ENCODE assay signal across 1 cellular context in the genomic region with DNA sequence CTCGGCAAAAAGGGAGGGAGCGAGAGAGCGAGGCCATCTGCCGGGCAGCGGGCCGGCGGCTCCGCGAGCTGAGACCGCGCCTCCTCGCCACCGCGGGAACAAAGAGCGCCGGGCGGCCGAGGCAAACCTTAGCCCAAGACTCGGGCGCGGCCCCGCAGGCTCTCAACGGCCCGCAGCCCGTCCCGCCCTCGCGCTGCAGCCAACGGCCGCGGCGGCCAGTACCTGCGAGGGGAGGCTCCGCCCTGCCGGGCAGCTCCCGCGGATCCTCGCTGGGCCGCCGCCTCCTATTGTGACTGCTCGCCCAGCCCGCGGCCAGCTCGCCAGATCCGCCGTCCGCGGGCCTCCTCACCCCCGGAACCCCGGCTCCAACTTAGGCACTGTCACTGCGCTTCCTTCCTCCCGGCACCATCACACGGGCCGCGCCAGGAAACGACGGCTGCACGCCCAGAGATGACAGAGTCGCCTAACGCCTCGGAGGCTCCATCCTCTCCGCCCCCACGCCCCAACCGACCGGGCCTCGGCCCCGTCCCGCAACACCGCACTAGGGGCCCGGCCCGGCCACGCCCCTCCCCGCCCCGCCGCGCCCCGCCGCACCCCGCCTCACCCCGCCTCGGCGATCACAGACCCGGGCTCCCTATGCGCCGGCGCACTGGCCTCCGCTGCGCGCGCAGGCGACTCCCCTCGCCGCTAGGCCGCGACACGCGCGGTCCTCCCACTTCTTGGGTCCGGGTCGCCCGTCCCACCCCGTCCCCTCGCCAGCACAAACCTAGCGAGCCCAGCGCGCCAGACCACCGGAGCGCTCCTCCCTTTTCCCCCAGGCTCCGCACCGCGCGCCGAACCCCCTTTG.
TF ChIP-seq lines count a peak whose summit lies in the region.

No MANE protein-coding gene starts in this region.

TF ChIP-seq in HepG2, 621 proteins besides CTCF, POLR2A, EP300 and RAD21 (continued from another document and continues in another):
- TF ChIP-seq, protein P1, sequence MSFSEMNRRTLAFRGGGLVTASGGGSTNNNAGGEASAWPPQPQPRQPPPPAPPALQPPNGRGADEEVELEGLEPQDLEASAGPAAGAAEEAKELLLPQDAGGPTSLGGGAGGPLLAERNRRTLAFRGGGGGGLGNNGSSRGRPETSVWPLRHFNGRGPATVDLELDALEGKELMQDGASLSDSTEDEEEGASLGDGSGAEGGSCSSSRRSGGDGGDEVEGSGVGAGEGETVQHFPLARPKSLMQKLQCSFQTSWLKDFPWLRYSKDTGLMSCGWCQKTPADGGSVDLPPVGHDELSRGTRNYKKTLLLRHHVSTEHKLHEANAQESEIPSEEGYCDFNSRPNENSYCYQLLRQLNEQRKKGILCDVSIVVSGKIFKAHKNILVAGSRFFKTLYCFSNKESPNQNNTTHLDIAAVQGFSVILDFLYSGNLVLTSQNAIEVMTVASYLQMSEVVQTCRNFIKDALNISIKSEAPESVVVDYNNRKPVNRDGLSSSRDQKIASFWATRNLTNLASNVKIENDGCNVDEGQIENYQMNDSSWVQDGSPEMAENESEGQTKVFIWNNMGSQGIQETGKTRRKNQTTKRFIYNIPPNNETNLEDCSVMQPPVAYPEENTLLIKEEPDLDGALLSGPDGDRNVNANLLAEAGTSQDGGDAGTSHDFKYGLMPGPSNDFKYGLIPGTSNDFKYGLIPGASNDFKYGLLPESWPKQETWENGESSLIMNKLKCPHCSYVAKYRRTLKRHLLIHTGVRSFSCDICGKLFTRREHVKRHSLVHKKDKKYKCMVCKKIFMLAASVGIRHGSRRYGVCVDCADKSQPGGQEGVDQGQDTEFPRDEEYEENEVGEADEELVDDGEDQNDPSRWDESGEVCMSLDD (CRISPR knock-in tag; IDR thresholded peaks at IDR 0.05; ENCODE audit: borderline replicate concordance) = 0 out of 2 replicates have a peak, but pooled peaks have one; percentile 41
- TF ChIP-seq RARA (CRISPR knock-in tag; IDR thresholded peaks at IDR 0.05) (peak; percentile 25; the same call in 1 of the 2 replicates), ZNF235 (CRISPR knock-in tag; IDR thresholded peaks at IDR 0.05; ENCODE audit: borderline replicate concordance) (no peak), HIVEP1 (CRISPR knock-in tag; IDR thresholded peaks at IDR 0.05) (0 out of 2 replicates have a peak, but pooled peaks have one; percentile 3), PCBP2 (optimal IDR thresholded peaks at IDR 0.05; ENCODE audit: low read depth, low read length, poor library complexity, severe bottlenecking) (no peak), KAT8 (CRISPR knock-in tag; IDR thresholded peaks at IDR 0.05) (peak; percentile 84), ZNF569 (CRISPR knock-in tag; IDR thresholded peaks at IDR 0.05; ENCODE audit: borderline replicate concordance) (no peak), ZNF619 (CRISPR knock-in tag; IDR thresholded peaks at IDR 0.05) (no peak), NFIC (IDR thresholded peaks at IDR 0.05; ENCODE audit: low read length) (no peak), ELF3 (CRISPR knock-in tag; IDR thresholded peaks at IDR 0.05) (peak; percentile 8; the same call in 1 of the 2 replicates), MAZ (IDR thresholded peaks at IDR 0.05; ENCODE audit: borderline replicate concordance, low read depth, low read length) (peak; percentile 49; the same call in 1 of the 2 replicates), MAZ (CRISPR knock-in tag; IDR thresholded peaks at IDR 0.05; ENCODE audit: low read depth) (peak; percentile 58), MAFF (IDR thresholded peaks at IDR 0.05; ENCODE audit: low read depth, low read length) (no peak), GZF1 (CRISPR knock-in tag; IDR thresholded peaks at IDR 0.05) (no peak), ZSCAN31 (CRISPR knock-in tag; IDR thresholded peaks at IDR 0.05; ENCODE audit: low read depth) (no peak), SNAI1 (CRISPR knock-in tag; IDR thresholded peaks at IDR 0.05; ENCODE audit: borderline replicate concordance) (no peak), GTF3A (CRISPR knock-in tag; conservative IDR thresholded peaks at IDR 0.05) (no peak), ZNF17 (CRISPR knock-in tag; IDR thresholded peaks at IDR 0.05) (no peak), ZBTB38 (CRISPR knock-in tag; IDR thresholded peaks at IDR 0.05) (peak; percentile 46; the same call in 1 of the 2 replicates), THAP11 (CRISPR knock-in tag; IDR thresholded peaks at IDR 0.05) (peak; percentile 67; the same call in 1 of the 2 replicates), ZNF83 (CRISPR knock-in tag; IDR thresholded peaks at IDR 0.05; ENCODE audit: borderline replicate concordance) (0 out of 2 replicates have a peak, but pooled peaks have one; percentile 31), IRF2 (CRISPR knock-in tag; IDR thresholded peaks at IDR 0.05) (0 out of 2 replicates have a peak, but pooled peaks have one; percentile 39), RNF2 (conservative IDR thresholded peaks at IDR 0.05; ENCODE audit: low read depth) (peak; percentile 70), CCAR2 (optimal IDR thresholded peaks at IDR 0.05; ENCODE audit: low read depth, low read length) (no peak), ZNF253 (CRISPR knock-in tag; IDR thresholded peaks at IDR 0.05; ENCODE audit: borderline replicate concordance) (no peak), ZNF331 (CRISPR knock-in tag; IDR thresholded peaks at IDR 0.05) (no peak), HES4 (CRISPR knock-in tag; IDR thresholded peaks at IDR 0.05; ENCODE audit: borderline replicate concordance) (0 out of 2 replicates have a peak, but pooled peaks have one; percentile 33), SALL2 (CRISPR knock-in tag; IDR thresholded peaks at IDR 0.05) (peak; percentile 64; the same call in 1 of the 2 replicates), CHD4 (IDR thresholded peaks at IDR 0.05; ENCODE audit: borderline replicate concordance, low read length) (no peak), ASH2L (IDR thresholded peaks at IDR 0.05; ENCODE audit: insufficient read length, low read depth, low read length) (peak; percentile 69), YEATS2 (CRISPR knock-in tag; IDR thresholded peaks at IDR 0.05; ENCODE audit: borderline replicate concordance) (peak; percentile 41; the same call in 1 of the 2 replicates)
- TF ChIP-seq, protein P2, sequence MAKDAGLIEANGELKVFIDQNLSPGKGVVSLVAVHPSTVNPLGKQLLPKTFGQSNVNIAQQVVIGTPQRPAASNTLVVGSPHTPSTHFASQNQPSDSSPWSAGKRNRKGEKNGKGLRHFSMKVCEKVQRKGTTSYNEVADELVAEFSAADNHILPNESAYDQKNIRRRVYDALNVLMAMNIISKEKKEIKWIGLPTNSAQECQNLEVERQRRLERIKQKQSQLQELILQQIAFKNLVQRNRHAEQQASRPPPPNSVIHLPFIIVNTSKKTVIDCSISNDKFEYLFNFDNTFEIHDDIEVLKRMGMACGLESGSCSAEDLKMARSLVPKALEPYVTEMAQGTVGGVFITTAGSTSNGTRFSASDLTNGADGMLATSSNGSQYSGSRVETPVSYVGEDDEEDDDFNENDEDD (CRISPR knock-in tag; IDR thresholded peaks at IDR 0.05; ENCODE audit: borderline replicate concordance) = peak; percentile 69; the same call in 1 of the 2 replicates
- TF ChIP-seq, protein P3, sequence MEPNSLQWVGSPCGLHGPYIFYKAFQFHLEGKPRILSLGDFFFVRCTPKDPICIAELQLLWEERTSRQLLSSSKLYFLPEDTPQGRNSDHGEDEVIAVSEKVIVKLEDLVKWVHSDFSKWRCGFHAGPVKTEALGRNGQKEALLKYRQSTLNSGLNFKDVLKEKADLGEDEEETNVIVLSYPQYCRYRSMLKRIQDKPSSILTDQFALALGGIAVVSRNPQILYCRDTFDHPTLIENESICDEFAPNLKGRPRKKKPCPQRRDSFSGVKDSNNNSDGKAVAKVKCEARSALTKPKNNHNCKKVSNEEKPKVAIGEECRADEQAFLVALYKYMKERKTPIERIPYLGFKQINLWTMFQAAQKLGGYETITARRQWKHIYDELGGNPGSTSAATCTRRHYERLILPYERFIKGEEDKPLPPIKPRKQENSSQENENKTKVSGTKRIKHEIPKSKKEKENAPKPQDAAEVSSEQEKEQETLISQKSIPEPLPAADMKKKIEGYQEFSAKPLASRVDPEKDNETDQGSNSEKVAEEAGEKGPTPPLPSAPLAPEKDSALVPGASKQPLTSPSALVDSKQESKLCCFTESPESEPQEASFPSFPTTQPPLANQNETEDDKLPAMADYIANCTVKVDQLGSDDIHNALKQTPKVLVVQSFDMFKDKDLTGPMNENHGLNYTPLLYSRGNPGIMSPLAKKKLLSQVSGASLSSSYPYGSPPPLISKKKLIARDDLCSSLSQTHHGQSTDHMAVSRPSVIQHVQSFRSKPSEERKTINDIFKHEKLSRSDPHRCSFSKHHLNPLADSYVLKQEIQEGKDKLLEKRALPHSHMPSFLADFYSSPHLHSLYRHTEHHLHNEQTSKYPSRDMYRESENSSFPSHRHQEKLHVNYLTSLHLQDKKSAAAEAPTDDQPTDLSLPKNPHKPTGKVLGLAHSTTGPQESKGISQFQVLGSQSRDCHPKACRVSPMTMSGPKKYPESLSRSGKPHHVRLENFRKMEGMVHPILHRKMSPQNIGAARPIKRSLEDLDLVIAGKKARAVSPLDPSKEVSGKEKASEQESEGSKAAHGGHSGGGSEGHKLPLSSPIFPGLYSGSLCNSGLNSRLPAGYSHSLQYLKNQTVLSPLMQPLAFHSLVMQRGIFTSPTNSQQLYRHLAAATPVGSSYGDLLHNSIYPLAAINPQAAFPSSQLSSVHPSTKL (CRISPR knock-in tag; IDR thresholded peaks at IDR 0.05) = peak; percentile 33; the same call in 1 of the 2 replicates
- TF ChIP-seq, protein P4, sequence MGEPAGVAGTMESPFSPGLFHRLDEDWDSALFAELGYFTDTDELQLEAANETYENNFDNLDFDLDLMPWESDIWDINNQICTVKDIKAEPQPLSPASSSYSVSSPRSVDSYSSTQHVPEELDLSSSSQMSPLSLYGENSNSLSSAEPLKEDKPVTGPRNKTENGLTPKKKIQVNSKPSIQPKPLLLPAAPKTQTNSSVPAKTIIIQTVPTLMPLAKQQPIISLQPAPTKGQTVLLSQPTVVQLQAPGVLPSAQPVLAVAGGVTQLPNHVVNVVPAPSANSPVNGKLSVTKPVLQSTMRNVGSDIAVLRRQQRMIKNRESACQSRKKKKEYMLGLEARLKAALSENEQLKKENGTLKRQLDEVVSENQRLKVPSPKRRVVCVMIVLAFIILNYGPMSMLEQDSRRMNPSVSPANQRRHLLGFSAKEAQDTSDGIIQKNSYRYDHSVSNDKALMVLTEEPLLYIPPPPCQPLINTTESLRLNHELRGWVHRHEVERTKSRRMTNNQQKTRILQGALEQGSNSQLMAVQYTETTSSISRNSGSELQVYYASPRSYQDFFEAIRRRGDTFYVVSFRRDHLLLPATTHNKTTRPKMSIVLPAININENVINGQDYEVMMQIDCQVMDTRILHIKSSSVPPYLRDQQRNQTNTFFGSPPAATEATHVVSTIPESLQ (CRISPR knock-in tag; conservative IDR thresholded peaks at IDR 0.05) = no peak
- TF ChIP-seq, protein P5, sequence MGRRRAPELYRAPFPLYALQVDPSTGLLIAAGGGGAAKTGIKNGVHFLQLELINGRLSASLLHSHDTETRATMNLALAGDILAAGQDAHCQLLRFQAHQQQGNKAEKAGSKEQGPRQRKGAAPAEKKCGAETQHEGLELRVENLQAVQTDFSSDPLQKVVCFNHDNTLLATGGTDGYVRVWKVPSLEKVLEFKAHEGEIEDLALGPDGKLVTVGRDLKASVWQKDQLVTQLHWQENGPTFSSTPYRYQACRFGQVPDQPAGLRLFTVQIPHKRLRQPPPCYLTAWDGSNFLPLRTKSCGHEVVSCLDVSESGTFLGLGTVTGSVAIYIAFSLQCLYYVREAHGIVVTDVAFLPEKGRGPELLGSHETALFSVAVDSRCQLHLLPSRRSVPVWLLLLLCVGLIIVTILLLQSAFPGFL (CRISPR knock-in tag; IDR thresholded peaks at IDR 0.05) = no peak
- TF ChIP-seq, protein P6, sequence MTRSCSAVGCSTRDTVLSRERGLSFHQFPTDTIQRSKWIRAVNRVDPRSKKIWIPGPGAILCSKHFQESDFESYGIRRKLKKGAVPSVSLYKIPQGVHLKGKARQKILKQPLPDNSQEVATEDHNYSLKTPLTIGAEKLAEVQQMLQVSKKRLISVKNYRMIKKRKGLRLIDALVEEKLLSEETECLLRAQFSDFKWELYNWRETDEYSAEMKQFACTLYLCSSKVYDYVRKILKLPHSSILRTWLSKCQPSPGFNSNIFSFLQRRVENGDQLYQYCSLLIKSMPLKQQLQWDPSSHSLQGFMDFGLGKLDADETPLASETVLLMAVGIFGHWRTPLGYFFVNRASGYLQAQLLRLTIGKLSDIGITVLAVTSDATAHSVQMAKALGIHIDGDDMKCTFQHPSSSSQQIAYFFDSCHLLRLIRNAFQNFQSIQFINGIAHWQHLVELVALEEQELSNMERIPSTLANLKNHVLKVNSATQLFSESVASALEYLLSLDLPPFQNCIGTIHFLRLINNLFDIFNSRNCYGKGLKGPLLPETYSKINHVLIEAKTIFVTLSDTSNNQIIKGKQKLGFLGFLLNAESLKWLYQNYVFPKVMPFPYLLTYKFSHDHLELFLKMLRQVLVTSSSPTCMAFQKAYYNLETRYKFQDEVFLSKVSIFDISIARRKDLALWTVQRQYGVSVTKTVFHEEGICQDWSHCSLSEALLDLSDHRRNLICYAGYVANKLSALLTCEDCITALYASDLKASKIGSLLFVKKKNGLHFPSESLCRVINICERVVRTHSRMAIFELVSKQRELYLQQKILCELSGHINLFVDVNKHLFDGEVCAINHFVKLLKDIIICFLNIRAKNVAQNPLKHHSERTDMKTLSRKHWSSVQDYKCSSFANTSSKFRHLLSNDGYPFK (CRISPR knock-in tag; IDR thresholded peaks at IDR 0.05; ENCODE audit: borderline replicate concordance) = 0 out of 2 replicates have a peak, but pooled peaks have one; percentile 27
- TF ChIP-seq, protein P7, sequence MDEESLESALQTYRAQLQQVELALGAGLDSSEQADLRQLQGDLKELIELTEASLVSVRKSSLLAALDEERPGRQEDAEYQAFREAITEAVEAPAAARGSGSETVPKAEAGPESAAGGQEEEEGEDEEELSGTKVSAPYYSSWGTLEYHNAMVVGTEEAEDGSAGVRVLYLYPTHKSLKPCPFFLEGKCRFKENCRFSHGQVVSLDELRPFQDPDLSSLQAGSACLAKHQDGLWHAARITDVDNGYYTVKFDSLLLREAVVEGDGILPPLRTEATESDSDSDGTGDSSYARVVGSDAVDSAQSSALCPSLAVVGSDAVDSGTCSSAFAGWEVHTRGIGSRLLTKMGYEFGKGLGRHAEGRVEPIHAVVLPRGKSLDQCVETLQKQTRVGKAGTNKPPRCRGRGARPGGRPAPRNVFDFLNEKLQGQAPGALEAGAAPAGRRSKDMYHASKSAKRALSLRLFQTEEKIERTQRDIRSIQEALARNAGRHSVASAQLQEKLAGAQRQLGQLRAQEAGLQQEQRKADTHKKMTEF (CRISPR knock-in tag; IDR thresholded peaks at IDR 0.05) = no peak
- TF ChIP-seq, protein P8, sequence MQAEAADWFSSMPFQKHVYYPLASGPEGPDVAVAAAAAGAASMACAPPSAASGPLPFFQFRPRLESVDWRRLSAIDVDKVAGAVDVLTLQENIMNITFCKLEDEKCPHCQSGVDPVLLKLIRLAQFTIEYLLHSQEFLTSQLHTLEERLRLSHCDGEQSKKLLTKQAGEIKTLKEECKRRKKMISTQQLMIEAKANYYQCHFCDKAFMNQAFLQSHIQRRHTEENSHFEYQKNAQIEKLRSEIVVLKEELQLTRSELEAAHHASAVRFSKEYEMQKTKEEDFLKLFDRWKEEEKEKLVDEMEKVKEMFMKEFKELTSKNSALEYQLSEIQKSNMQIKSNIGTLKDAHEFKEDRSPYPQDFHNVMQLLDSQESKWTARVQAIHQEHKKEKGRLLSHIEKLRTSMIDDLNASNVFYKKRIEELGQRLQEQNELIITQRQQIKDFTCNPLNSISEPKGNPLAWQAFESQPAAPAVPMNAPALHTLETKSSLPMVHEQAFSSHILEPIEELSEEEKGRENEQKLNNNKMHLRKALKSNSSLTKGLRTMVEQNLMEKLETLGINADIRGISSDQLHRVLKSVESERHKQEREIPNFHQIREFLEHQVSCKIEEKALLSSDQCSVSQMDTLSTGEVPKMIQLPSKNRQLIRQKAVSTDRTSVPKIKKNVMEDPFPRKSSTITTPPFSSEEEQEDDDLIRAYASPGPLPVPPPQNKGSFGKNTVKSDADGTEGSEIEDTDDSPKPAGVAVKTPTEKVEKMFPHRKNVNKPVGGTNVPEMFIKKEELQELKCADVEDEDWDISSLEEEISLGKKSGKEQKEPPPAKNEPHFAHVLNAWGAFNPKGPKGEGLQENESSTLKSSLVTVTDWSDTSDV (CRISPR knock-in tag; IDR thresholded peaks at IDR 0.05) = no peak
